ENCODE assay signal across 20 cellular contexts in genomic region chr15:41876007-41876406, GRCh38. TPM values are rescaled to one million over a fixed set of nuclear protein-coding genes. Genes with fewer than 3 reads are reported as not detected.
A peak's percentile ranks its signal among the peaks of the same experiment; 100 is the strongest.
DNase-seq lines count a peak whose midpoint lies in the region; ATAC-seq and TF ChIP-seq lines count a peak whose summit lies in the region.
"Had no signal": no experiment of that assay in that cellular context is flagged by ENCODE, and none has a peak within 500 bp of the region (broad histone marks: within the 10 kb centered on the region; RNA-seq: fewer than 3 reads in every experiment).

No MANE protein-coding gene starts in this region.

- H3K27ac Mint-ChIP-seq in endothelial cell (ENCODE audit: unreplicated experiment), result peak overlapping the region; percentile 24
- H3K27ac Mint-ChIP-seq in stimulated activated memory B cell treated with anti-CD40 and anti-IgM and Interleukin-4, amounts not matched to agents 10 μg/mL and 1 μg/mL and 100 μg/mL, for 72 hours, result no peak overlapping the region

- H3K36me3 Mint-ChIP-seq in endothelial cell (ENCODE audit: low read depth, unreplicated experiment), result peaks cover 18% of the 10 kb centered on the region
- H3K36me3 Mint-ChIP-seq in stimulated activated memory B cell treated with anti-CD40 and anti-IgM and Interleukin-4, amounts not matched to agents 10 μg/mL and 1 μg/mL and 100 μg/mL, for 72 hours, result no peaks in the 10 kb centered on the region
- H3K36me3 Mint-ChIP-seq: IgD-negative memory B cell had no signal

- H3K9me3 ChIP-seq in HEK293 (ENCODE audit: control insufficient read depth, insufficient read depth, low read depth, low read length) (no peaks in the 10 kb centered on the region), MM.1S (replicated peaks; ENCODE audit: insufficient read depth, low read length) (no peaks in the 10 kb centered on the region)

- in situ Hi-C loops in brain microvascular endothelial cell (cut with HindIII; ENCODE audit: low pct_ligation_motif_present, low sequenced_read_pairs), result no loop called here

- H3K4me1 Mint-ChIP-seq in endothelial cell (ENCODE audit: unreplicated experiment), result no peaks in the 10 kb centered on the region
- peaks cover 16% of the 10 kb centered on the region for H3K4me1 Mint-ChIP-seq in stimulated activated memory B cell treated with anti-CD40 and anti-IgM and Interleukin-4, amounts not matched to agents 10 μg/mL and 1 μg/mL and 100 μg/mL, for 72 hours
- H3K4me1 Mint-ChIP-seq: CD14-positive monocyte had no signal

- peak; percentile 13 for ATAC-seq in stimulated activated memory B cell treated with anti-CD40 and anti-IgM and Interleukin-4, amounts not matched to agents 10 μg/mL and 1 μg/mL and 100 μg/mL, for 72 hours

- peaks cover 54% of the 10 kb centered on the region for H3K27me3 ChIP-seq in MM.1S (replicated peaks; ENCODE audit: insufficient read depth, low read length)
- H3K27me3 ChIP-seq in brain microvascular endothelial cell (replicated peaks), result no peaks in the 10 kb centered on the region

- no peak overlapping the region for H3K9ac ChIP-seq in MM.1S (ENCODE audit: low read length)

- no peak overlapping the region for H3K4me3 Mint-ChIP-seq in endothelial cell (ENCODE audit: unreplicated experiment)
- H3K4me3 Mint-ChIP-seq in stimulated activated memory B cell treated with anti-CD40 and anti-IgM and Interleukin-4, amounts not matched to agents 10 μg/mL and 1 μg/mL and 100 μg/mL, for 72 hours, result no peak overlapping the region
- H3K4me3 Mint-ChIP-seq: CD14-positive monocyte, IgD-negative memory B cell had no signal

- H3K27me3 Mint-ChIP-seq in endothelial cell (ENCODE audit: unreplicated experiment), result peaks cover 12% of the 10 kb centered on the region
- peaks cover 78% of the 10 kb centered on the region for H3K27me3 Mint-ChIP-seq in stimulated activated memory B cell treated with anti-CD40 and anti-IgM and Interleukin-4, amounts not matched to agents 10 μg/mL and 1 μg/mL and 100 μg/mL, for 72 hours

- H4K20me1 ChIP-seq in MM.1S (ENCODE audit: insufficient read depth, low read length), result no peaks in the 10 kb centered on the region

- H3K27ac ChIP-seq in HEK293 (ENCODE audit: extremely low read depth, low read depth, low read length) (no peak overlapping the region), MM.1S (ENCODE audit: low read length) (no peak overlapping the region), brain microvascular endothelial cell (no peak overlapping the region)
- H3K27ac ChIP-seq: 22Rv1, SK-N-MC had no signal

- no peaks in the 10 kb centered on the region for H3K9me2 ChIP-seq in MM.1S (replicated peaks; ENCODE audit: insufficient read depth, low read length)

- H3K36me3 ChIP-seq in HEK293 (ENCODE audit: control insufficient read depth in 2 of 2, insufficient read depth in 1 of 2, low read length in 2 of 2) (no peaks in the 10 kb centered on the region), MM.1S (replicated peaks; ENCODE audit: insufficient read depth, low read length) (no peaks in the 10 kb centered on the region), brain microvascular endothelial cell (replicated peaks) (no peaks in the 10 kb centered on the region)

- POLR2A ChIA-PET in HEK293 (lab: Yijun Ruan, JAX), result no interaction called here

- DNase-seq in DMS79 treated with DMSO at 0.1 percent for 48 hours (lab: John Stamatoyannopoulos, UW) (peak; percentile 51), DMS79 (lab: John Stamatoyannopoulos, UW) (no peak), endothelial cell (ENCODE audit: low spot score) (no peak), hepatic stellate cell (ENCODE audit: low spot score) (no peak), MM.1S (no peak), brain microvascular endothelial cell (no peak)
- DNase-seq: ACHN, Karpas-422, NCI-H1417 treated with DMSO at 0.1 percent for 48 hours, NCI-H187, NCI-H2227 treated with DMSO at 0.1 percent for 48 hours, NCI-H510A, NCI-H748 treated with DMSO at 0.1 percent for 48 hours, SHP77 treated with DMSO at 0.1 percent for 48 hours had no signal

- no peaks in the 10 kb centered on the region for H3K79me2 ChIP-seq in MM.1S (ENCODE audit: low read length)

- TF ChIP-seq CTCF in HEK293 (tag by site-specific recombination; IDR thresholded peaks at IDR 0.05) (no peak), endothelial cell (IDR thresholded peaks at IDR 0.05; ENCODE audit: unreplicated experiment) (no peak), MM.1S (IDR thresholded peaks at IDR 0.05; ENCODE audit: low read length) (no peak), brain microvascular endothelial cell (IDR thresholded peaks at IDR 0.05; ENCODE audit: low read depth, low read length, missing control alignments) (no peak)

- no peaks in the 10 kb centered on the region for H3K4me1 ChIP-seq in HEK293 (ENCODE audit: control insufficient read depth, insufficient read depth, low read length)
- no peaks in the 10 kb centered on the region for H3K4me1 ChIP-seq in MM.1S (ENCODE audit: low read length)

- H3F3A ChIP-seq in MM.1S (ENCODE audit: insufficient read depth, low read length), result no peaks in the 10 kb centered on the region

- CTCF ChIA-PET in HEK293 (lab: Yijun Ruan, JAX), result interaction anchor here (1.4 kb wide), 1 partner anchor 29 kb away, joined by 4 read pairs; no protein-coding TSS in a partner anchor

- H3K9me3 Mint-ChIP-seq in endothelial cell (ENCODE audit: unreplicated experiment), result no peaks in the 10 kb centered on the region
- H3K9me3 Mint-ChIP-seq in stimulated activated memory B cell treated with anti-CD40 and anti-IgM and Interleukin-4, amounts not matched to agents 10 μg/mL and 1 μg/mL and 100 μg/mL, for 72 hours, result no peaks in the 10 kb centered on the region
- H3K9me3 Mint-ChIP-seq: CD14-positive monocyte had no signal

- H3K4me3 ChIP-seq in HEK293 (ENCODE audit: low read depth, low read length) (no peak overlapping the region), MM.1S (ENCODE audit: low read length) (no peak overlapping the region), brain microvascular endothelial cell (ENCODE audit: low read depth, low read length) (no peak overlapping the region)
- H3K4me3 ChIP-seq: SK-N-MC had no signal

- H3K4me2 ChIP-seq in MM.1S (ENCODE audit: low read depth, low read length), result no peak overlapping the region

- no peak overlapping the region for H2AFZ ChIP-seq in MM.1S (ENCODE audit: low read length)

TF ChIP-seq in HEK293, 187 proteins besides CTCF, POLR2A, EP300 and RAD21:
- no peak for TF ChIP-seq HOXD13 (CRISPR knock-in tag; IDR thresholded peaks at IDR 0.05; ENCODE audit: borderline replicate concordance)
- no peak for TF ChIP-seq ZNF239 (tag by site-specific recombination; IDR thresholded peaks at IDR 0.05)
- 0 out of 2 replicates have a peak, but pooled peaks have one; percentile 9 for TF ChIP-seq ZNF600 (tag by site-specific recombination; IDR thresholded peaks at IDR 0.05)

RNA-seq across cellular contexts. Expression of gene SPTBN5, which starts 17.8 kb away (rescaled TPM):
- total RNA-seq in endothelial cell (ENCODE audit: unreplicated experiment), result 9.4 TPM

RNA-seq across cellular contexts. Expression of gene PLA2G4B, which starts 37.4 kb away (rescaled TPM):
- total RNA-seq in endothelial cell (ENCODE audit: unreplicated experiment), result 2.9 TPM

RNA-seq across cellular contexts. Expression of gene JMJD7, which starts 48.1 kb away (rescaled TPM):
- total RNA-seq in endothelial cell (ENCODE audit: unreplicated experiment), result 13.8 TPM
